Comparison of ENCODE assay signal across 14 cellular contexts in genomic region chr6:28947067-28947765, GRCh38.
"Had no signal": no experiment of that assay in that cellular context is flagged by ENCODE, and none has a peak within 500 bp of the region (broad histone marks: within the 10 kb centered on the region; RNA-seq: fewer than 3 reads in every experiment).

No MANE protein-coding gene starts in this region.

- H3K36me3 ChIP-seq: esophagus squamous epithelium, prostate gland, upper lobe of right lung had no signal

- H3K27ac Mint-ChIP-seq: activated CD4-positive, alpha-beta memory T cell treated with anti-CD3 and anti-CD28 coated beads for 36 hours; activated CD8-positive, alpha-beta memory T cell treated with anti-CD3 and anti-CD28 coated beads, Interleukin-2, amount 10 ng/mL, durations not matched to agents 7 days and 5 days; activated naive CD4-positive, alpha-beta T cell treated with anti-CD3 and anti-CD28 coated beads, Interleukin-2, amount 10 ng/mL, durations not matched to agents 7 days and 5 days; activated T-helper 2 cell treated with anti-CD3 and anti-CD28 coated beads, Interferon-gamma antibody, Interleukin-2, Interleukin-4, amounts not matched to agents 10 μg/mL and 5 μg/mL and 100 μg/mL, durations not matched to agents 14 hours and 24 hours and 36 hours; natural killer cell had no signal

- DNase-seq: activated CD4-positive, alpha-beta memory T cell treated with anti-CD3 and anti-CD28 coated beads for 36 hours; activated CD8-positive, alpha-beta memory T cell treated with anti-CD3 and anti-CD28 coated beads, Interleukin-2, amount 10 ng/mL, durations not matched to agents 7 days and 5 days; activated naive CD4-positive, alpha-beta T cell treated with anti-CD3 and anti-CD28 coated beads, Interleukin-2, amount 10 ng/mL, durations not matched to agents 7 days and 5 days; activated T-cell treated with anti-CD3 and anti-CD28 coated beads, Interleukin-2, amount 50 U/mL, for 1 hour; esophagus squamous epithelium; natural killer cell; nucleus accumbens; right cardiac atrium; stimulated activated CD4-positive, alpha-beta T cell treated with anti-CD3 and anti-CD28 coated beads, Interleukin-4, amount 100 ng/mL, for 24 hours; stimulated activated naive CD4-positive, alpha-beta T cell; upper lobe of right lung had no signal

- H3K36me3 Mint-ChIP-seq: activated CD8-positive, alpha-beta memory T cell treated with anti-CD3 and anti-CD28 coated beads, Interleukin-2, amount 10 ng/mL, durations not matched to agents 7 days and 5 days; activated naive CD4-positive, alpha-beta T cell treated with anti-CD3 and anti-CD28 coated beads, Interleukin-2, amount 10 ng/mL, durations not matched to agents 7 days and 5 days; natural killer cell had no signal

- H3K9me3 ChIP-seq: esophagus squamous epithelium, prostate gland, upper lobe of right lung had no signal

- H3K9me3 Mint-ChIP-seq: activated CD4-positive, alpha-beta memory T cell treated with anti-CD3 and anti-CD28 coated beads for 36 hours; activated naive CD4-positive, alpha-beta T cell treated with anti-CD3 and anti-CD28 coated beads, Interleukin-2, amount 10 ng/mL, durations not matched to agents 7 days and 5 days; activated T-helper 2 cell treated with anti-CD3 and anti-CD28 coated beads, Interferon-gamma antibody, Interleukin-2, Interleukin-4, amounts not matched to agents 10 μg/mL and 5 μg/mL and 100 μg/mL, durations not matched to agents 14 hours and 24 hours and 36 hours; natural killer cell had no signal

- H3K4me1 ChIP-seq: prostate gland had no signal

- ATAC-seq: activated CD8-positive, alpha-beta memory T cell treated with anti-CD3 and anti-CD28 coated beads, Interleukin-2, amount 10 ng/mL, durations not matched to agents 7 days and 5 days; natural killer cell; right cardiac atrium; upper lobe of right lung had no signal

- H3K27ac ChIP-seq: prostate gland, upper lobe of right lung, VCaP had no signal

- H3K4me3 Mint-ChIP-seq: activated CD4-positive, alpha-beta memory T cell treated with anti-CD3 and anti-CD28 coated beads for 36 hours; activated CD8-positive, alpha-beta memory T cell treated with anti-CD3 and anti-CD28 coated beads, Interleukin-2, amount 10 ng/mL, durations not matched to agents 7 days and 5 days; activated naive CD4-positive, alpha-beta T cell treated with anti-CD3 and anti-CD28 coated beads, Interleukin-2, amount 10 ng/mL, durations not matched to agents 7 days and 5 days; natural killer cell had no signal

- H3K27me3 ChIP-seq: esophagus squamous epithelium, upper lobe of right lung had no signal

- H3K4me3 ChIP-seq: esophagus squamous epithelium, prostate gland, upper lobe of right lung had no signal

- H3K27me3 Mint-ChIP-seq: activated CD4-positive, alpha-beta memory T cell treated with anti-CD3 and anti-CD28 coated beads for 36 hours; activated CD8-positive, alpha-beta memory T cell treated with anti-CD3 and anti-CD28 coated beads, Interleukin-2, amount 10 ng/mL, durations not matched to agents 7 days and 5 days had no signal
